11 cellular contexts compared by ENCODE assay signal in genomic region chr17:66507982-66508760, GRCh38.
DNase-seq lines count a peak whose midpoint lies in the region; ATAC-seq and TF ChIP-seq lines count a peak whose summit lies in the region.
"Had no signal": no experiment of that assay in that cellular context is flagged by ENCODE, and none has a peak within 500 bp of the region (broad histone marks: within the 10 kb centered on the region; RNA-seq: fewer than 3 reads in every experiment).

No MANE protein-coding gene starts in this region.

- H3K27me3 Mint-ChIP-seq in activated naive CD4-positive, alpha-beta T cell treated with anti-CD3 and anti-CD28 coated beads, Interleukin-2, amount 50 U/mL, for 24 hours = no peaks in the 10 kb centered on the region
- no peaks in the 10 kb centered on the region for H3K27me3 Mint-ChIP-seq in activated naive CD8-positive, alpha-beta T cell treated with anti-CD3 and anti-CD28 coated beads, Interleukin-2, amount 50 U/mL, for 24 hours
- H3K27me3 Mint-ChIP-seq: progenitor cell of endocrine pancreas had no signal

- peak overlapping the region; percentile 69 to 77 for H3K27ac ChIP-seq in liver (ENCODE audit: low read depth in 1 of 2, low read length in 2 of 2)
- H3K27ac ChIP-seq in vagina = peak overlapping the region; percentile 53

- no peak for TF ChIP-seq CTCF in liver (IDR thresholded peaks at IDR 0.05; ENCODE audit: low read depth, low read length, missing input control)
- no peak for TF ChIP-seq CTCF in vagina (IDR thresholded peaks at IDR 0.05)

- 78% methylated on average over 10 of the region's 10 CpGs for WGBS in liver

- intact Hi-C loops in vagina (cut with DNase I) = no loop called here

- peak overlapping the region; percentile 13 for H3K4me3 Mint-ChIP-seq in activated naive CD4-positive, alpha-beta T cell treated with anti-CD3 and anti-CD28 coated beads, Interleukin-2, amount 50 U/mL, for 24 hours
- no peak overlapping the region for H3K4me3 Mint-ChIP-seq in activated naive CD8-positive, alpha-beta T cell treated with anti-CD3 and anti-CD28 coated beads, Interleukin-2, amount 50 U/mL, for 24 hours

- TF ChIP-seq RAD21 in liver (IDR thresholded peaks at IDR 0.05) = no peak

- H3K9me3 ChIP-seq in liver (ENCODE audit: control insufficient read depth in 4 of 4, low read length in 3 of 4) (no peaks in the 10 kb centered on the region), vagina (no peaks in the 10 kb centered on the region)

- peaks cover 0 to 27% (median 9%) of the 10 kb centered on the region in 4 donors for H3K4me1 ChIP-seq in liver (ENCODE audit: control insufficient read depth in 4 of 4, insufficient read depth in 4 of 4, low read length in 3 of 4)
- H3K4me1 ChIP-seq in vagina = peaks cover 24% of the 10 kb centered on the region

- no peaks in the 10 kb centered on the region for H3K36me3 ChIP-seq in liver (ENCODE audit: control insufficient read depth in 4 of 4, insufficient read depth in 3 of 4, low read depth in 1 of 4, low read length in 3 of 4)
- no peaks in the 10 kb centered on the region for H3K36me3 ChIP-seq in vagina

- no peak for TF ChIP-seq POLR2A in vagina (IDR thresholded peaks at IDR 0.05)

- H3K9ac ChIP-seq in liver (ENCODE audit: low read depth in 1 of 2, low read length in 2 of 2) = no peak overlapping the region

- H3K36me3 Mint-ChIP-seq in activated naive CD4-positive, alpha-beta T cell treated with anti-CD3 and anti-CD28 coated beads, Interleukin-2, amount 50 U/mL, for 24 hours = peaks cover 16% of the 10 kb centered on the region
- H3K36me3 Mint-ChIP-seq in activated naive CD8-positive, alpha-beta T cell treated with anti-CD3 and anti-CD28 coated beads, Interleukin-2, amount 50 U/mL, for 24 hours (ENCODE audit: low read depth) = peaks cover 21% of the 10 kb centered on the region

- H3K27ac Mint-ChIP-seq in activated naive CD4-positive, alpha-beta T cell treated with anti-CD3 and anti-CD28 coated beads, Interleukin-2, amount 50 U/mL, for 24 hours = peak overlapping the region; percentile 99
- H3K27ac Mint-ChIP-seq in activated naive CD8-positive, alpha-beta T cell treated with anti-CD3 and anti-CD28 coated beads, Interleukin-2, amount 50 U/mL, for 24 hours = peak overlapping the region; percentile 90
- H3K27ac Mint-ChIP-seq: progenitor cell of endocrine pancreas had no signal

- H3K9me3 Mint-ChIP-seq in activated naive CD4-positive, alpha-beta T cell treated with anti-CD3 and anti-CD28 coated beads, Interleukin-2, amount 50 U/mL, for 24 hours = peaks cover 5% of the 10 kb centered on the region
- H3K9me3 Mint-ChIP-seq in activated naive CD8-positive, alpha-beta T cell treated with anti-CD3 and anti-CD28 coated beads, Interleukin-2, amount 50 U/mL, for 24 hours = no peaks in the 10 kb centered on the region

- DNase-seq in activated naive CD4-positive, alpha-beta T cell treated with Interleukin-2 at 50 U/mL for 16 hours = no peak
- DNase-seq in activated naive CD8-positive, alpha-beta T cell treated with anti-CD3 and anti-CD28 coated beads, Interleukin-2, amount 50 U/mL, for 24 hours = no peak
- no peak for DNase-seq in vagina (ENCODE audit: extremely low spot score in 2 of 2)
- DNase-seq: activated CD4-positive, CD25-positive, alpha-beta regulatory T cell treated with anti-CD3 and anti-CD28 coated beads, Interleukin-2, amount 50 U/mL, for 72 hours; Right ventricle myocardium superior had no signal

- no peak for ATAC-seq in activated naive CD8-positive, alpha-beta T cell treated with anti-CD3 and anti-CD28 coated beads, Interleukin-2, amount 50 U/mL, for 24 hours
- ATAC-seq in HG03442 (IDR thresholded peaks at IDR 0.05; ENCODE audit: unreplicated experiment) (no peak), GM21576 (IDR thresholded peaks at IDR 0.05; ENCODE audit: unreplicated experiment) (no peak), HG03460 (IDR thresholded peaks at IDR 0.05; ENCODE audit: unreplicated experiment) (no peak)

- H3K4me3 ChIP-seq in liver (ENCODE audit: low read depth in 1 of 3, low read length in 3 of 3) (no peak overlapping the region), vagina (no peak overlapping the region)

- H3K27me3 ChIP-seq in liver (ENCODE audit: control insufficient read depth in 4 of 4, insufficient read depth in 4 of 4, low read length in 3 of 4) (no peaks in the 10 kb centered on the region), vagina (no peaks in the 10 kb centered on the region)

- H3K4me1 Mint-ChIP-seq in activated naive CD4-positive, alpha-beta T cell treated with anti-CD3 and anti-CD28 coated beads, Interleukin-2, amount 50 U/mL, for 24 hours = peaks cover 86% of the 10 kb centered on the region
- peaks cover 64% of the 10 kb centered on the region for H3K4me1 Mint-ChIP-seq in activated naive CD8-positive, alpha-beta T cell treated with anti-CD3 and anti-CD28 coated beads, Interleukin-2, amount 50 U/mL, for 24 hours

TF ChIP-seq in liver, 16 proteins besides CTCF, POLR2A, EP300 and RAD21:
- TF ChIP-seq TAF1 (conservative IDR thresholded peaks at IDR 0.05) (no peak), ZBTB33 (IDR thresholded peaks at IDR 0.05) (no peak), GABPA (IDR thresholded peaks at IDR 0.05 in 1 of 2, conservative IDR thresholded peaks at IDR 0.05 in 1 of 2) (no peak), NR2F2 (IDR thresholded peaks at IDR 0.05) (no peak), FOXA2 (IDR thresholded peaks at IDR 0.05) (no peak), HNF4A (conservative IDR thresholded peaks at IDR 0.05) (no peak), YY1 (IDR thresholded peaks at IDR 0.05) (no peak), EGR1 (IDR thresholded peaks at IDR 0.05; ENCODE audit: low read depth in 2 of 2) (no peak), RXRA (IDR thresholded peaks at IDR 0.05) (no peak)
- TF ChIP-seq, protein P1, sequence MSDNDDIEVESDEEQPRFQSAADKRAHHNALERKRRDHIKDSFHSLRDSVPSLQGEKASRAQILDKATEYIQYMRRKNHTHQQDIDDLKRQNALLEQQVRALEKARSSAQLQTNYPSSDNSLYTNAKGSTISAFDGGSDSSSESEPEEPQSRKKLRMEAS (IDR thresholded peaks at IDR 0.05) = no peak
